21 cellular contexts compared by ENCODE assay signal in genomic region chr4:58962424-58962823, GRCh38.
"Had no signal": no experiment of that assay in that cellular context is flagged by ENCODE, and none has a peak within 500 bp of the region (broad histone marks: within the 10 kb centered on the region; RNA-seq: fewer than 3 reads in every experiment).

No MANE protein-coding gene starts in this region.

- H3K9me3 ChIP-seq: lower lobe of right lung, prostate gland, right atrium auricular region, stomach, thyroid gland, vagina had no signal

- H3K4me2 ChIP-seq: smooth muscle cell had no signal

- H3K4me3 ChIP-seq: dorsolateral prefrontal cortex, lower lobe of right lung, prostate gland, right atrium auricular region, smooth muscle cell, stomach, thyroid gland, vagina had no signal

- ATAC-seq: left ventricle myocardium superior; lower lobe of right lung; naive thymus-derived CD8-positive, alpha-beta T cell; sciatic nerve had no signal

- H3K4me1 ChIP-seq: lower lobe of right lung, prostate gland, right atrium auricular region, stomach, thyroid gland, vagina had no signal

- DNase-seq: dorsolateral prefrontal cortex; effector CD4-positive, alpha-beta T cell; head of caudate nucleus; left ventricle myocardium superior; lower lobe of right lung; naive thymus-derived CD8-positive, alpha-beta T cell; nephron progenitor cell; nucleus accumbens; stimulated activated CD4-positive, alpha-beta T cell treated with anti-CD3 and anti-CD28 coated beads, Interleukin-12 subunit alpha, Interleukin-12 subunit beta, amount 100 ng/mL, for 4 hours; stimulated activated CD4-positive, alpha-beta T cell treated with anti-CD3 and anti-CD28 coated beads, Interleukin-1b, Interleukin-23, amount 100 ng/mL, for 48 hours; stimulated activated CD4-positive, alpha-beta T cell treated with anti-CD3 and anti-CD28 coated beads, Interleukin-4, amount 100 ng/mL, for 1 hour; stimulated activated CD8-positive, alpha-beta memory T cell treated with anti-CD3 and anti-CD28 coated beads, Interleukin-4, amount 100 ng/mL, for 48 hours; stimulated activated naive CD4-positive, alpha-beta T cell treated with Interleukin-2 at 50 U/mL for 16 hours; stomach; thyroid gland; trophoblast cell had no signal

- H3K27ac ChIP-seq: dorsolateral prefrontal cortex, lower lobe of right lung, prostate gland, right atrium auricular region, stomach, thyroid gland, vagina had no signal

- H3K27me3 ChIP-seq: dorsolateral prefrontal cortex, right atrium auricular region, stomach, thyroid gland, vagina had no signal

- H3K36me3 ChIP-seq: lower lobe of right lung, prostate gland, right atrium auricular region, stomach, thyroid gland, vagina had no signal
